In the genomic region with DNA sequence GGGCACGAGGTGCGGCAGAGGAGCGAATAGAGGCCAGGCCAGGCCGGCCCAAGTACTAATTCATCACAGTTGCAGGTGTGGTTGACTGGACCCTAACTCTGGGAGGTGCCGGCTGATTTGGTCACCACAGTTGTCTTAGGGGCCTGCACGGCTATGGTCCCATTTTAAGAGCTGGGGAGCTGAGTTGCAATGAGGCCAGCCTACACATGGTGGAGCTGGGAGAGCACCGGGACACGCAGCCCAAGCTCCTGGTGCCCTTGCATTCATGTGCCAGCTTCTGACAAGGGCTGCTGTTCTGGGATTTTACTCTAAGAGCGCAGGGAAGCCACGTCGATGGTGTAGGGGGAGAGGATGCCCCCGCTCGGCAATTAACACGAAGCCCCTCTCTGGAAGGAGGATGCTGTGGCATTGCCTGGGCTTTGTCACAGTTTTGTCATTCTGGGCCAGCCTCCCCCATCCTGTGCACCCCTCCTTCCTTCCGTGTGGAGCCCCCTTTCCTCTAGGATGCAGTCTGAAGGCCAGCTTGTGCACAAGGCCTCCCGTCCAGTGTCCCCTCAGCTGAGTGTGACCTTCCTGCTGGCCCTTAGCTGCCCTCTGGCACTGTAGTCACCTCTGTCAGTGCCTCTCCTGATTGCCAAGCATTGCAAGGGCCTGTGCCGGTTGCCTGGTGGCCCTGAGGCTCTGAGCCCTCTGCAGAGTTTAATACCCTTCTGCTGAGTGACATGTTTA, we compare ENCODE assay signal across 1 cellular context.
TF ChIP-seq lines count a peak whose summit lies in the region.

No MANE protein-coding gene starts in this region.

TF ChIP-seq in IMR-90, 13 proteins besides CTCF, POLR2A, EP300 and RAD21 (continued from another document):
- TF ChIP-seq ELK1 (IDR thresholded peaks at IDR 0.05; ENCODE audit: borderline replicate concordance, low read depth, low read length) (no peak), FOS (IDR thresholded peaks at IDR 0.05; ENCODE audit: low read depth, low read length) (no peak), CEBPB (IDR thresholded peaks at IDR 0.05; ENCODE audit: low read depth, low read length) (no peak), MAZ (IDR thresholded peaks at IDR 0.05; ENCODE audit: borderline replicate concordance, low read depth, low read length) (no peak), NFE2L2 (IDR thresholded peaks at IDR 0.05; ENCODE audit: low read depth, low read length) (no peak), USF2 (IDR thresholded peaks at IDR 0.05; ENCODE audit: low read depth, low read length) (no peak), SMC3 (IDR thresholded peaks at IDR 0.05; ENCODE audit: low read depth, low read length) (no peak)
TF ChIP-seq in IMR-90: peak in this region for 0.
